ENCODE assay signal across 24 cellular contexts in genomic region chr12:88591343-88591742, GRCh38. TPM values are rescaled to one million over a fixed set of nuclear protein-coding genes. Genes with fewer than 3 reads are reported as not detected.
"Had no signal": no experiment of that assay in that cellular context is flagged by ENCODE, and none has a peak within 500 bp of the region (broad histone marks: within the 10 kb centered on the region; RNA-seq: fewer than 3 reads in every experiment).

No MANE protein-coding gene starts in this region.

- H3K4me3 ChIP-seq: left lung, neural progenitor cell, prostate gland, spleen, thoracic aorta, upper lobe of left lung had no signal

- H3K9me3 ChIP-seq: prostate gland, thoracic aorta had no signal

- H3K4me1 ChIP-seq: left lung, prostate gland, spleen, upper lobe of left lung had no signal

- ATAC-seq: activated CD8-positive, alpha-beta T cell treated with anti-CD3 and anti-CD28 coated beads, Interleukin-2, amount 10 ng/mL, durations not matched to agents 7 days and 5 days; activated naive CD8-positive, alpha-beta T cell treated with anti-CD3 and anti-CD28 coated beads, Interleukin-2, amount 50 U/mL, for 24 hours; esophagus mucosa; left lung; naive thymus-derived CD8-positive, alpha-beta T cell had no signal

- DNase-seq: activated CD4-positive, alpha-beta T cell treated with anti-CD3 and anti-CD28 coated beads for 1 hour; activated CD4-positive, alpha-beta T cell treated with anti-CD3 and anti-CD28 coated beads, Interleukin-2, amount 50 U/mL, for 1 hour; activated CD8-positive, alpha-beta T cell treated with anti-CD3 and anti-CD28 coated beads, Interleukin-2, amount 10 ng/mL, durations not matched to agents 7 days and 5 days; activated gamma-delta T cell; activated naive CD4-positive, alpha-beta T cell treated with anti-CD3 and anti-CD28 coated beads, Interleukin-2, amount 50 U/mL, for 16 hours; activated naive CD8-positive, alpha-beta T cell treated with anti-CD3 and anti-CD28 coated beads, Interleukin-2, amount 50 U/mL, for 24 hours; aorta; central memory CD4-positive, alpha-beta T cell; effector memory CD4-positive, alpha-beta T cell; immature natural killer cell; kidney glomerular epithelial cell; left lung; naive thymus-derived CD8-positive, alpha-beta T cell; spleen; stimulated activated CD4-positive, alpha-beta T cell treated with anti-CD3 and anti-CD28 coated beads, Interleukin-4, amount 100 ng/mL, for 1 hour; stimulated activated naive CD4-positive, alpha-beta T cell; T-helper 9 cell; upper lobe of left lung had no signal

- H3K9ac ChIP-seq: neural progenitor cell had no signal

- H3K27me3 ChIP-seq: left lung, neural progenitor cell, spleen, upper lobe of left lung had no signal

- H3K36me3 ChIP-seq: left lung, neural progenitor cell, prostate gland, spleen, thoracic aorta, upper lobe of left lung had no signal

RNA-seq across cellular contexts. Expression of gene KITLG, which starts 11.1 kb away (rescaled TPM):
- total RNA-seq: activated CD8-positive, alpha-beta T cell treated with anti-CD3 and anti-CD28 coated beads, Interleukin-2, amount 10 ng/mL, durations not matched to agents 7 days and 5 days; activated T-helper 1 cell treated with anti-CD3 and anti-CD28 coated beads, Interleukin-12 subunit alpha, Interleukin-12 subunit beta, Interleukin-2, Interleukin-4 antibody, amounts not matched to agents 30 ng/mL and 10 ng/mL and 1 ng/mL, durations not matched to agents 14 hours and 24 hours and 36 hours; T-helper 1 cell treated with Interleukin-12 subunit alpha and Interleukin-12 subunit beta and Interleukin-4 antibody, amounts not matched to agents 30 ng/mL and 1 ng/mL, for 36 hours had no signal
